24 cellular contexts compared by ENCODE assay signal in genomic region chr2:205464681-205465080, GRCh38.
A peak's percentile ranks its signal among the peaks of the same experiment; 100 is the strongest.
DNase-seq lines count a peak whose midpoint lies in the region; ATAC-seq and TF ChIP-seq lines count a peak whose summit lies in the region.
"Had no signal": no experiment of that assay in that cellular context is flagged by ENCODE, and none has a peak within 500 bp of the region (broad histone marks: within the 10 kb centered on the region; RNA-seq: fewer than 3 reads in every experiment).

No MANE protein-coding gene starts in this region.

- H3K27me3 ChIP-seq in HUES48 (ENCODE audit: control insufficient read depth, insufficient read depth, low read length): no peaks in the 10 kb centered on the region
- H3K27me3 ChIP-seq in mesenchymal stem cell (ENCODE audit: control insufficient read depth in 1 of 2, insufficient read depth in 1 of 2, low read length in 2 of 2): no peaks in the 10 kb centered on the region
- H3K27me3 ChIP-seq: BLaER1 treated with 17β-estradiol and CSF1 and Interleukin-3, amounts not matched to agents 10 nM and 100 nM had no signal

- H3K9me3 ChIP-seq in HUES48 (ENCODE audit: control insufficient read depth, insufficient read depth, low read length) (no peaks in the 10 kb centered on the region), mesenchymal stem cell (ENCODE audit: control insufficient read depth, low read length) (no peaks in the 10 kb centered on the region)
- H3K9me3 ChIP-seq: BLaER1 treated with 17β-estradiol and CSF1 and Interleukin-3, amounts not matched to agents 10 nM and 100 nM; Caco-2 had no signal

- H3K27me3 Mint-ChIP-seq in WTC11 (ENCODE audit: low read depth): peaks cover 16% of the 10 kb centered on the region

- peaks cover 42% of the 10 kb centered on the region for H3K4me1 ChIP-seq in HUES48 (ENCODE audit: control insufficient read depth, insufficient read depth, low read length)
- H3K4me1 ChIP-seq in mesenchymal stem cell (ENCODE audit: control insufficient read depth, insufficient read depth, low read depth, low read length): no peaks in the 10 kb centered on the region
- H3K4me1 ChIP-seq: Caco-2 had no signal

- H3K4me2 ChIP-seq in mesenchymal stem cell (ENCODE audit: low read length, poor library complexity, severe bottlenecking): no peak overlapping the region
- H3K4me2 ChIP-seq: BLaER1 treated with 17β-estradiol and CSF1 and Interleukin-3, amounts not matched to agents 10 nM and 100 nM had no signal

- H3K14ac ChIP-seq in mesenchymal stem cell (ENCODE audit: low read length in 2 of 2): no peak overlapping the region

- H3K79me1 ChIP-seq in mesenchymal stem cell (replicated peaks; ENCODE audit: low read length, poor library complexity, severe bottlenecking): no peaks in the 10 kb centered on the region

- peaks cover 16% of the 10 kb centered on the region for H3K9me3 Mint-ChIP-seq in WTC11

- H3K4me3 Mint-ChIP-seq in WTC11: no peak overlapping the region
- H3K4me3 Mint-ChIP-seq: CD4-positive, alpha-beta memory T cell had no signal

- peak overlapping the region; percentile 26 for H3K27ac ChIP-seq in HUES48 (ENCODE audit: low read depth, low read length)
- no peak overlapping the region for H3K27ac ChIP-seq in mesenchymal stem cell (ENCODE audit: low read length, poor library complexity, severe bottlenecking)
- no peak overlapping the region for H3K27ac ChIP-seq in substantia nigra (ENCODE audit: low read depth, low read length, poor library complexity, severe bottlenecking)
- H3K27ac ChIP-seq: BLaER1 treated with 17β-estradiol and CSF1 and Interleukin-3, amounts not matched to agents 10 nM and 100 nM; HL-60 had no signal

- H2BK5ac ChIP-seq in mesenchymal stem cell (ENCODE audit: low read depth, low read length, poor library complexity, severe bottlenecking): no peak overlapping the region

- no peak overlapping the region for H4K8ac ChIP-seq in mesenchymal stem cell (ENCODE audit: low read length)

- peak; percentile 14; the same call in 1 of the 2 replicates for ATAC-seq in WTC11
- no peak for ATAC-seq in HG02623 (IDR thresholded peaks at IDR 0.05; ENCODE audit: unreplicated experiment)
- ATAC-seq: Panc1 had no signal

- TF ChIP-seq CTCF in WTC11 (IDR thresholded peaks at IDR 0.05): no peak

- no peaks in the 10 kb centered on the region for H3K36me3 ChIP-seq in HUES48 (ENCODE audit: control insufficient read depth, insufficient read depth, low read length)
- H3K36me3 ChIP-seq in mesenchymal stem cell (ENCODE audit: control insufficient read depth in 1 of 2, insufficient read depth in 2 of 2, low read depth in 1 of 2, low read length in 2 of 2): no peaks in the 10 kb centered on the region
- H3K36me3 ChIP-seq: BLaER1 treated with 17β-estradiol and CSF1 and Interleukin-3, amounts not matched to agents 10 nM and 100 nM had no signal

- H2BK15ac ChIP-seq in mesenchymal stem cell (ENCODE audit: low read depth, poor library complexity, severe bottlenecking): no peak overlapping the region

- H2BK120ac ChIP-seq in mesenchymal stem cell (ENCODE audit: low read depth, low read length): no peak overlapping the region

- peaks cover 67% of the 10 kb centered on the region for H3K4me1 Mint-ChIP-seq in WTC11
- H3K4me1 Mint-ChIP-seq: CD4-positive, alpha-beta memory T cell had no signal

- WGBS in mesenchymal stem cell: 13% methylated on average over 1 of the region's 3 CpGs

- no peak overlapping the region for H3K4me3 ChIP-seq in HUES48 (ENCODE audit: low read depth, low read length)
- no peak overlapping the region for H3K4me3 ChIP-seq in mesenchymal stem cell (ENCODE audit: insufficient read depth in 1 of 2, low read depth in 1 of 2, low read length in 2 of 2)
- H3K4me3 ChIP-seq: BLaER1 treated with 17β-estradiol and CSF1 and Interleukin-3, amounts not matched to agents 10 nM and 100 nM had no signal

- no peak overlapping the region for H3K4ac ChIP-seq in mesenchymal stem cell (ENCODE audit: low read depth in 1 of 2, low read length in 2 of 2)

- H3K9ac ChIP-seq in HUES48 (ENCODE audit: low read depth, low read length) (no peak overlapping the region), mesenchymal stem cell (ENCODE audit: low read length) (no peak overlapping the region)
- H3K9ac ChIP-seq: BLaER1 treated with 17β-estradiol and CSF1 and Interleukin-3, amounts not matched to agents 10 nM and 100 nM had no signal

- H3K36me3 Mint-ChIP-seq in WTC11: no peaks in the 10 kb centered on the region; the same call in none of the 2 replicates
- H3K36me3 Mint-ChIP-seq: CD4-positive, alpha-beta memory T cell had no signal

- DNase-seq in WTC11 (ENCODE audit: low spot score) (no peak), islet precursor cell (peak; percentile 74), mesenchymal stem cell (no peak), glomerular visceral epithelial cell (ENCODE audit: extremely low spot score) (no peak), substantia nigra (lab: John Stamatoyannopoulos, UW) (no peak)
- DNase-seq: ACHN; Caco-2; CD4-positive, alpha-beta memory T cell; DMS153; KBM-7; MM.1S; NCI-H1048; NCI-H1417 treated with DMSO at 0.1 percent for 48 hours; NCI-H187; NCI-H2107; NCI-H226; NCI-H510A treated with DMSO at 0.1 percent for 48 hours; NCI-H748 treated with DMSO at 0.1 percent for 48 hours; SIG-M5 had no signal

- no peak overlapping the region for H2AK5ac ChIP-seq in mesenchymal stem cell (ENCODE audit: low read length, severe bottlenecking)

- no peak overlapping the region for H3K27ac Mint-ChIP-seq in WTC11
- H3K27ac Mint-ChIP-seq: CD4-positive, alpha-beta memory T cell had no signal

- H3K18ac ChIP-seq in mesenchymal stem cell (ENCODE audit: low read depth in 1 of 2, low read length in 2 of 2): no peak overlapping the region

- H2AFZ ChIP-seq in mesenchymal stem cell (ENCODE audit: low read depth, low read length): no peak overlapping the region

- H2BK12ac ChIP-seq in mesenchymal stem cell (ENCODE audit: low read length in 2 of 2): no peak overlapping the region

- CTCF ChIA-PET in WTC11 (lab: Charles Lee): no interaction called here

- POLR2A ChIA-PET in WTC11 (lab: Charles Lee): no interaction called here

- no peak overlapping the region for H3K23ac ChIP-seq in mesenchymal stem cell (ENCODE audit: low read length in 2 of 2)

- H4K91ac ChIP-seq in mesenchymal stem cell (ENCODE audit: low read length): no peak overlapping the region

TF ChIP-seq in WTC11, 78 proteins besides CTCF, POLR2A, EP300 and RAD21 (continues in another document):
- TF ChIP-seq USF1 (CRISPR knock-in tag; IDR thresholded peaks at IDR 0.05) (no peak), ZNF416 (CRISPR knock-in tag; IDR thresholded peaks at IDR 0.05) (no peak), CDX4 (CRISPR knock-in tag; IDR thresholded peaks at IDR 0.05; ENCODE audit: borderline replicate concordance) (no peak), CBFB (CRISPR knock-in tag; IDR thresholded peaks at IDR 0.05; ENCODE audit: low read depth) (no peak), FOXP1 (CRISPR knock-in tag; IDR thresholded peaks at IDR 0.05; ENCODE audit: borderline replicate concordance) (no peak), NR2C2 (CRISPR knock-in tag; IDR thresholded peaks at IDR 0.05) (no peak), NFE2L1 (CRISPR knock-in tag; IDR thresholded peaks at IDR 0.05) (no peak), ATF6 (CRISPR knock-in tag; IDR thresholded peaks at IDR 0.05) (no peak), ZSCAN18 (CRISPR knock-in tag; IDR thresholded peaks at IDR 0.05) (no peak), ZNF219 (CRISPR knock-in tag; IDR thresholded peaks at IDR 0.05; ENCODE audit: borderline replicate concordance) (no peak), GABPB1 (CRISPR knock-in tag; IDR thresholded peaks at IDR 0.05) (no peak), PRRX2 (CRISPR knock-in tag; IDR thresholded peaks at IDR 0.05) (no peak)
